1 cellular context compared by ENCODE assay signal in the genomic region with DNA sequence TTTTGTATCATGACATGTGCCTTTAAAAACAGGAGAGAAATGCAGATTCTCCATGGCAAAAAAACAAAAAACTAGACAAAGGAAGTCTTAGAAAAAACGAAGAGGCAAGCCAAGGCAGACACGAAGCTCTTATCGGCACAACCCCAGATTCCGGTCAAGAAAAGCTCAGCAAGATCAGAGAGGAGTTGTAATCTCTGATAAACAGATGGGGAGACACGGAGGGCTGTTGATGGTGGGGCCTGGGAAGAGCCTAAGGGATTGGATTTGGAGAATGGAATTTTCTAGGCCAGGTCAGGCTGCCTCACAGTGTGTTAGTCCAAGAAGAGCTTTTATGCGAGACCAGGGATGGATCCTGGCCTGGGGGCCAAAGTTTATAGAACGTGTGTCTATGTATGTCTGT.
TF ChIP-seq lines count a peak whose summit lies in the region.

No MANE protein-coding gene starts in this region.

TF ChIP-seq in HEK293T, 16 proteins besides CTCF, POLR2A, EP300 and RAD21 (continued from another document):
- TF ChIP-seq HDGF (IDR thresholded peaks at IDR 0.05; ENCODE audit: borderline replicate concordance) (no peak), LEF1 (IDR thresholded peaks at IDR 0.05; ENCODE audit: borderline replicate concordance) (no peak), ZNF384 (IDR thresholded peaks at IDR 0.05) (no peak), TARDBP (IDR thresholded peaks at IDR 0.05) (no peak), FOXM1 (IDR thresholded peaks at IDR 0.05; ENCODE audit: borderline replicate concordance) (no peak), ARNT (IDR thresholded peaks at IDR 0.05) (no peak), CTBP1 (IDR thresholded peaks at IDR 0.05; ENCODE audit: borderline replicate concordance) (no peak), FOXK2 (IDR thresholded peaks at IDR 0.05) (no peak), FOXA1 (IDR thresholded peaks at IDR 0.05) (no peak), SP1 (IDR thresholded peaks at IDR 0.05) (no peak), SUZ12 (IDR thresholded peaks at IDR 0.05) (no peak), BHLHE40 (IDR thresholded peaks at IDR 0.05; ENCODE audit: borderline replicate concordance) (no peak)
TF ChIP-seq in HEK293T: peak in this region for 0.
